In the genomic region with DNA sequence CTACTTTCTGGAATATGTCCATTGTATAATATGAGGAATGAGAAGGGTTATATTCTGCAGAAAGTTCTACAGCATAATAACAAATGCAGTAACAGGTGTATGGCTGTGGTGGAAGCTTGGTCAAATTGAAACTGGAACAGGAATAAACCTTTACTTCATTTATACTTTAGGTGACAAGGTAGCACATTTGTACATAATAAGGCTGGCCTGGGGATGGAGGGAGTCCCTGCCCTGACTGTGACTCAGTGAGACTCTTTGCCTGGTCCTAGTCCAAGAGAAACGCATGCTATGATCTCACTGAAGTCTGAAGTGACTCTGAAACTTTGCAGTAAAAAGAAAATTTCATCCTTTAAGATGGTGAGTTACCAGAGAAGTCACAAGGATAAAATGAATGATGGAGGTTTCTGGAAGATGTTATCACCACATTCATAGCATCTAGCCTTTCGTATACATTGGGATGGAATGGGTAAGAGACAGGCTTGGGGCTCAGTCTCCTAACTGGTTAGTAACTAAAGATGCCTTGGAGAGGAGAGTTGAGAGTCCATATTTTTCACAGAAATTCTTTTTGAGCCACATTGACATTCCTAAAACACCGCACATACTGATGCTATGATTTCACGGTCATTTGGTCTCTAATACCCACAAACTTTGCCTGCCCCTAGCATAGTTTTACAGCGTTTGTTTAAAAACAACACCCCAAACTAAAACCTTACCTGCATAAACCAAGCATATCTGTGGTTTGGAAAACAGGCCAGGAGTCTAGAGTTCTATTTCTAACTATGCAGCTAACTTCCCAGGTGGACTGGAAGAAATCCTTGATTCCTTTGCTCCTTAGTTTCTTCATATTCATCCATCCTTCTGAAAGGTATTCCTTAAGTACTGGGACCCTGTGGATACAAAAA, we compare ENCODE assay signal across 8 cellular contexts. TPM values are rescaled to one million over a fixed set of nuclear protein-coding genes. Genes with fewer than 3 reads are reported as not detected.
DNase-seq lines count a peak whose midpoint lies in the region; ATAC-seq, FAIRE-seq and TF ChIP-seq lines count a peak whose summit lies in the region.

No MANE protein-coding gene starts in this region.

- TF ChIP-seq POLR2A in sigmoid colon (IDR thresholded peaks at IDR 0.05): no peak
- TF ChIP-seq POLR2A in vagina (IDR thresholded peaks at IDR 0.05): no peak

- H3K9me3 ChIP-seq in sigmoid colon (no peaks in the 10 kb centered on the region), vagina (no peaks in the 10 kb centered on the region)

- H3K27ac ChIP-seq in sigmoid colon (no peak overlapping the region), caudate nucleus (ENCODE audit: low read depth, low read length) (no peak overlapping the region), vagina (no peak overlapping the region)

- H3K27me3 ChIP-seq in kidney epithelial cell (ENCODE audit: control insufficient read depth, insufficient read depth, low read length) (no peaks in the 10 kb centered on the region), sigmoid colon (no peaks in the 10 kb centered on the region), vagina (no peaks in the 10 kb centered on the region)

- peak; percentile 72 for ATAC-seq in GM21825 (IDR thresholded peaks at IDR 0.05; ENCODE audit: unreplicated experiment)

- H3K36me3 ChIP-seq in kidney epithelial cell (ENCODE audit: control insufficient read depth, insufficient read depth, low read length) (no peaks in the 10 kb centered on the region), sigmoid colon (no peaks in the 10 kb centered on the region), vagina (no peaks in the 10 kb centered on the region)

- no peak for TF ChIP-seq EP300 in sigmoid colon (IDR thresholded peaks at IDR 0.05)

- H3K4me3 ChIP-seq in kidney epithelial cell (ENCODE audit: low read depth, low read length) (no peak overlapping the region), sigmoid colon (no peak overlapping the region), vagina (no peak overlapping the region)

- peaks cover 0 to 9% (median 0%) of the 10 kb centered on the region in 4 donors for H3K4me1 ChIP-seq in sigmoid colon
- H3K4me1 ChIP-seq in vagina: peaks cover 18% of the 10 kb centered on the region

- peak; percentile 77 for FAIRE-seq in GM18507 (lab: Jason Lieb, UNC)

- intact Hi-C loops in sigmoid colon (cut with DNase I): no loop called here
- intact Hi-C loops in vagina (cut with DNase I): no loop called here

- DNase-seq in GM18507 (ENCODE audit: extremely low spot score, insufficient read length, low read depth): peak; percentile 33
- peak; percentile 53 for DNase-seq in LoVo (ENCODE audit: low spot score)
- peak; percentile 80 for DNase-seq in kidney epithelial cell (ENCODE audit: low read depth)
- no peak for DNase-seq in sigmoid colon
- no peak for DNase-seq in caudate nucleus (lab: John Stamatoyannopoulos, UW)
- DNase-seq in activated CD8-positive, alpha-beta memory T cell treated with anti-CD3 and anti-CD28 coated beads, Interleukin-2, amount 50 U/mL, for 4 hours: no peak
- DNase-seq in vagina (ENCODE audit: extremely low spot score in 2 of 2): no peak

- WGBS in sigmoid colon, 2 donors: 83 to 86% methylated on average over 5 of the region's 5 CpGs

- TF ChIP-seq CTCF in kidney epithelial cell (IDR thresholded peaks at IDR 0.05; ENCODE audit: insufficient read depth, low read length, poor library complexity, severe bottlenecking) (no peak), sigmoid colon (IDR thresholded peaks at IDR 0.05) (no peak), vagina (IDR thresholded peaks at IDR 0.05) (no peak)

RNA-seq across cellular contexts. Expression of gene NABP1, which starts 42.4 kb away (rescaled TPM):
- total RNA-seq in kidney epithelial cell (18.3 and 22.9 TPM in 2 replicates), sigmoid colon (10 to 100 TPM in 2 of 4 donors, 1 to 10 TPM in 2; 8.2 to 12.7 (median 9.8) TPM), vagina (35.1 TPM)
- 10 to 100 TPM in 1 of 3 donors, 1 to 10 TPM in 2; 4.2 to 15.4 (median 8.6) TPM for polyA plus RNA-seq in sigmoid colon

Comparison
In these comparisons a context has a peak if more than half of its experiments do, and no peak if none do; other contexts are left out.
1. DNase-seq: peak in GM18507 (single experiment), LoVo (single experiment) and kidney epithelial cell (single experiment); none in sigmoid colon (single experiment), caudate nucleus (0 of 61), activated CD8-positive, alpha-beta memory T cell treated with anti-CD3 and anti-CD28 coated beads, Interleukin-2, amount 50 U/mL, for 4 hours (single experiment) and vagina (0 of 2).